ENCODE assay signal across 10 cellular contexts in the genomic region with DNA sequence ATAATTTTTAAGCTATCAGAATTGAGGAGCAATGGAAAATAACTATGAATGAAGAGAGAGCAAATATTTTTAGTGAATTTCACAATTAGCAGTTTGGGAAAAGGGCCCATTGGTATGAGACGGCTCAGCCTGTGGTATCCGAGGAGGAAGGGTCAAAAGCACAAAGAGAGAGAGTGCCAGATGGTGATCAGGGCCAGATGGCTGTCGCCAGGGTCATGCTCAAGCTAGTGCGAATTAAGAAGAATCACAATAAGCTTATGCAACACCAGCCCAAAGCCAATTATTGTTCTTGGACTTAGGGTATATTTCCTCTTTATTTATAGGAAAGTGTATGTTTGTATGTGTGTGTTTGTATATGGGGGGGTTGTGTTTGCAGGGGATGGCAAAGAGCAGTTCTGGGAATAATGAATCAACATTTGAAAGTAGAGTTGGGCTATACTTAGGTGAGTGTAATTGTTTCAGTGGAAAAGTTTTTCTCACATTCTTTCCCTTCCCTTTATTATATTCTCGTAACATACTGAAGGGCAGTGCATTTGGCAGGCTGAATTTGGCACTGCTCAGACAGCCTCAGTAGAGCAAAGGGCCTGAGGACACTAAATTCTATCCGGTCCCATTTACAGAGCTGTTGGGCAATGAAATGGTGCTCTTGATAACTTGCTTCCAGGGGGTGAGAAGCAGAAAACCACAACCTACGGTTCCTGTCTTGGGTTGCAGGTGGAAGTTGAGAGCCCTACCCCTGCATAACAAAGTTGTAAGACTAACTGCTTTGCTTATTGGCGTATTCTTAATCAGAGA. TPM values are rescaled to one million over a fixed set of nuclear protein-coding genes. Genes with fewer than 3 reads are reported as not detected.
DNase-seq lines count a peak whose midpoint lies in the region; ATAC-seq and TF ChIP-seq lines count a peak whose summit lies in the region.
"Had no signal": no experiment of that assay in that cellular context is flagged by ENCODE, and none has a peak within 500 bp of the region (broad histone marks: within the 10 kb centered on the region; RNA-seq: fewer than 3 reads in every experiment).

No MANE protein-coding gene starts in this region.

- H3K4me3 ChIP-seq in fibroblast of mammary gland (ENCODE audit: control insufficient read depth, low read depth, low read length): no peak overlapping the region

- DNase-seq in AG09319 (ENCODE audit: extremely low read depth, low read depth) (peak; percentile 76), NCI-H446 treated with DMSO at 0.1 percent for 48 hours (lab: John Stamatoyannopoulos, UW) (peak; percentile 42), fibroblast of mammary gland (ENCODE audit: low read depth) (peak; percentile 82), omental fat pad (ENCODE audit: low spot score) (no peak), DMS153 (lab: John Stamatoyannopoulos, UW) (no peak), GM13977 (ENCODE audit: low spot score) (no peak)
- DNase-seq: activated B cell treated with CpG ODN at 0.5 μM for 24 hours; stimulated activated CD4-positive, alpha-beta T cell treated with anti-CD3 and anti-CD28 coated beads, Interleukin-4, amount 100 ng/mL, for 24 hours had no signal

- in situ Hi-C loops in GM13977 (cut with MboI; ENCODE audit: low pct_unique_long_range_greater_than_20kb, low sequenced_read_pairs, unreplicated experiment): no loop called here

- peak; percentile 66 for ATAC-seq in omental fat pad (ENCODE audit: low FRiP score)
- ATAC-seq in HG03457 (IDR thresholded peaks at IDR 0.05; ENCODE audit: unreplicated experiment): no peak
- no peak for ATAC-seq in GM19452 (IDR thresholded peaks at IDR 0.05; ENCODE audit: unreplicated experiment)

- no peak for TF ChIP-seq CTCF in AG09319 (IDR thresholded peaks at IDR 0.05; ENCODE audit: low read depth, low read length)
- no peak for TF ChIP-seq CTCF in fibroblast of mammary gland (conservative IDR thresholded peaks at IDR 0.05; ENCODE audit: control insufficient read depth, insufficient read depth, low read depth, low read length)
- no peak for TF ChIP-seq CTCF in omental fat pad (IDR thresholded peaks at IDR 0.05)
- no peak for TF ChIP-seq CTCF in GM13977 (IDR thresholded peaks at IDR 0.05; ENCODE audit: extremely low read depth, insufficient read depth, missing control alignments)

RNA-seq across cellular contexts. Expression of gene DDR2, which starts 19.5 kb away (rescaled TPM):
- total RNA-seq in omental fat pad: 100 to 1,000 TPM; 140 to 164 (median 145) TPM

RNA-seq across cellular contexts. Expression of gene UAP1, which starts 51.3 kb away (rescaled TPM):
- 100 to 1,000 TPM; 157 to 485 (median 258) TPM for total RNA-seq in omental fat pad

Comparison
In these comparisons a context has a peak if more than half of its experiments do, and no peak if none do; other contexts are left out.
1. DNase-seq: peak in AG09319 (single experiment), NCI-H446 treated with DMSO at 0.1 percent for 48 hours (single experiment) and fibroblast of mammary gland (single experiment); none in omental fat pad (single experiment), DMS153 (single experiment) and GM13977 (single experiment).